8 cellular contexts compared by ENCODE assay signal in the genomic region with DNA sequence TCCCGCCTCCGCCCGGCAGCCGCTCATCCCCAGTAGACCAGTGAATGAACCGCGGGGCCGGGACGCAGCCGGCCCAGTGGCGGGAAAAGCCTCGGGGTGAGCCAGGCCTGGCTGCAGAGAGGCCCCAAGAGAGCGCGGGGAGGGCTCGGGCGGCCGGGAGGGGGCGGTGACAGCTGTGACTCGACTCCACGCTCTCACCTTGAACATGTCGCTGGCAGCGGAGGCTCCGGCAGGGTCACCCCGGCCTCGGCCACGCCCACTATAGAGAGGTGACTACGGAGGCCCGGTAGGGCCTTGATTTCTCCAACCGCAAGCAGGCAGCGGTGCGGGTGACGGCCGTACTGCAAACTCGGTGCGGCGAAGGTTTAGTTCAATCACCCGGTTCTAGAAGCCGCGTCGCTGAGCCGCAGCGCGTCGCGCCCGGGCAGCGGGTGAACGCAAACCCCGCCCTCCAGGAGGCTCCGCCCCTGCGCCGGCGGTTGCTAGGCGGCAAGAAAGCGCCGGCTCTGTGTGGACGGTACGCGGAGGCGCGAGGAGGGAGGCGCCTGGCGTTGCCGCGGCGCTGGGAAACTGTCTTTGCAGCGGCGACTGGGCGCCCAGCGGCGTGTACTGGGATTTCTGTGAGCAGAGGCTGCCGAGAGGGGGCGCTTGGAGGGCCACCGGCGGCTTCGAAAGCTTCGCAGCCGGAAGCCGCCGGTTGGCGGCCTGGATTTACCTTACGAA. TPM values are rescaled to one million over a fixed set of nuclear protein-coding genes. Genes with fewer than 3 reads are reported as not detected.
DNase-seq lines count a peak whose midpoint lies in the region; ATAC-seq and TF ChIP-seq lines count a peak whose summit lies in the region.

TSS of gene APOO (minus strand) at position 443 of the 723 bp plus-strand sequence. CDS start at position 207, 236 bp downstream.
A gene with protein sequence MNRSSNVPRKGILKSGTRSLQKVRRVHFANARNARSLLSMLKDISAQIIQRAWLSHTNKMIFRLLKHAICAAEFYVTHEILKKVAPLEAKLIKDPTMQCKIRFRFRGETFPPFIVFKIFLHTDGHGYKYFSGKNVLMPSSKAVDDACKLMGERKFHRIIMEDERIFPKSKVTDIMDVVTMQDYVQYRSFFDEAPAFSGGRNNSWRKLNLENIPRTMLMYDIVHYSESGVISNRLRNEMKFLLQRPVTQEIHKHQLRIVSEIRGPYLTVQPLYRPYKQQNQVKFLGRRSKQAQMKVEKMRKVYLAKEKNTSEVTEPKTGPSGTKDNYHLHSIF (plus strand): TSS at position 511 of the 723 bp plus-strand sequence. CDS start 2,297 bp downstream, outside the sequence.

- ATAC-seq in HG03432 (IDR thresholded peaks at IDR 0.05; ENCODE audit: unreplicated experiment) (peak; percentile 93), left colon (peak; percentile 95)

- no peaks in the 10 kb centered on the region for H3K36me3 ChIP-seq in BE2C

- peaks cover 24% of the 10 kb centered on the region for H3K4me1 Mint-ChIP-seq in chondrocyte (ENCODE audit: low read depth)

- H3K9me3 ChIP-seq in BE2C: no peaks in the 10 kb centered on the region

- no peaks in the 10 kb centered on the region for H3K4me1 ChIP-seq in BE2C

- no peaks in the 10 kb centered on the region for H3K9me3 Mint-ChIP-seq in chondrocyte (ENCODE audit: low read depth)

- peak; percentile 58 for TF ChIP-seq POLR2A in GM19193 (IDR thresholded peaks at IDR 0.05; ENCODE audit: extremely low read depth, insufficient read depth, insufficient read length)

- peak within 1 kb of the TSS; percentile 92 for H3K27ac Mint-ChIP-seq in chondrocyte (ENCODE audit: unreplicated experiment)

- TF ChIP-seq CTCF in BE2C (IDR thresholded peaks at IDR 0.05; ENCODE audit: low read depth, low read length) (peak; percentile 69), chondrocyte (IDR thresholded peaks at IDR 0.05) (peak; percentile 89)

- intact Hi-C loops in left colon (cut with DNase I, micrococcal nuclease): loop anchor here (5.0 to 10.0 kb wide), 3 partner anchors 153 to 213 kb away; no protein-coding TSS in a partner anchor

- H3K4me3 ChIP-seq in BE2C (ENCODE audit: low read depth, low read length): peak within 1 kb of the TSS; percentile 68

- H3K36me3 Mint-ChIP-seq in chondrocyte (ENCODE audit: low read depth): no peaks in the 10 kb centered on the region

- H3K27me3 Mint-ChIP-seq in chondrocyte (ENCODE audit: low read depth): no peaks in the 10 kb centered on the region

- DNase-seq in BE2C (peak; percentile 92), NCI-H460 (ENCODE audit: extremely low read depth, low read depth) (peak; percentile 93), chondrocyte (ENCODE audit: low spot score) (peak; percentile 97), left colon (peak; percentile 90 to 91)
- peak; percentile 76 to 79 for DNase-seq in activated CD4-positive, alpha-beta T cell treated with anti-CD3 and anti-CD28 coated beads for 24 hours (ENCODE audit: low read depth in 2 of 2)
- DNase-seq in stimulated activated CD4-positive, alpha-beta T cell treated with anti-CD3 and anti-CD28 coated beads, Interleukin-2, amount 100 ng/mL, for 24 hours: peak; percentile 89 to 90

- peak within 1 kb of the TSS; percentile 80 for H3K4me3 Mint-ChIP-seq in chondrocyte (ENCODE audit: unreplicated experiment)

- H3K27me3 ChIP-seq in BE2C: no peaks in the 10 kb centered on the region

RNA-seq across cellular contexts. Expression of gene APOO, which starts in this region (rescaled TPM):
- 21.7 TPM for polyA plus RNA-seq in BE2C (2012; ENCODE audit: insufficient read depth, insufficient read length, low read depth)
- total RNA-seq in NCI-H460 (2014; rRNA removed; shearing (Covaris generic)): 40.5 and 40.9 TPM in 2 replicates
- polyA plus RNA-seq in NCI-H460 (2014; cell fraction: nucleus; rRNA removed): 31.6 and 51.1 TPM in 2 replicates
- total RNA-seq in chondrocyte: 29.1 to 46.3 TPM (median 30.1 TPM) in 3 replicates
- 10 to 100 TPM; 31.4 to 31.7 TPM for total RNA-seq in left colon

RNA-seq across cellular contexts. Expression of the second gene that starts in this region (rescaled TPM):
- not detected for polyA plus RNA-seq in BE2C (2012; ENCODE audit: insufficient read depth, insufficient read length, low read depth)
- 0.05 and 0.14 TPM in 2 replicates for total RNA-seq in NCI-H460 (2014; rRNA removed; shearing (Covaris generic))
- not detected in 2 replicates for polyA plus RNA-seq in NCI-H460 (2014; cell fraction: nucleus; rRNA removed)
- total RNA-seq in chondrocyte (0.30 TPM in 1 of 3 replicates, not detected in the others), left colon (not detected)

Comparison
In these comparisons a context has a peak if more than half of its experiments do, and no peak if none do; other contexts are left out.
1. Peak in every context shown above with its lines: DNase-seq, ATAC-seq and H3K4me3 ChIP-seq.